9 cellular contexts compared by ENCODE assay signal in the genomic region with DNA sequence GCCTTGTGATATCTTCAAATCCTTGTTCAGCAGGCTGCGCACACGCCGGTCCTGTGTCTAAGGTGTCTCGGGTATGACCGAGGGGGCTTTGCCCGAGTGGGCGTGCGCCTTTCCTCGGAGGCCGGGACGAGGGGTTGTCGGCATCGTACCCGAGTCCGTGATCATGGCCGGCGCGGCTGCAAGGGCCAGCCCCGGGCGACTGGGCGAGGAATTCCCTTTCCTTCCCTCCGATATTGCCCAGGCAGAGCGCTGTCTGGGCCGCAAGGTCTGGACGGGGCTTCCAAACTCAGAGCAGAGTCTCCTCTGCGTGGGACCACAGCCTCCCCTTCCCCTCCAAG. TPM values are rescaled to one million over a fixed set of nuclear protein-coding genes. Genes with fewer than 3 reads are reported as not detected.
A peak's percentile ranks its signal among the peaks of the same experiment; 100 is the strongest.
DNase-seq lines count a peak whose midpoint lies in the region; ATAC-seq and TF ChIP-seq lines count a peak whose summit lies in the region.
"Had no signal": no experiment of that assay in that cellular context is flagged by ENCODE, and none has a peak within 500 bp of the region (broad histone marks: within the 10 kb centered on the region; RNA-seq: fewer than 3 reads in every experiment).

No MANE protein-coding gene starts in this region.

- H3K36me3 ChIP-seq in SK-N-SH (replicated peaks in 1 of 2; ENCODE audit: control insufficient read depth in 1 of 2, insufficient read depth in 2 of 2, low read length in 1 of 2), result no peaks in the 10 kb centered on the region
- no peaks in the 10 kb centered on the region for H3K36me3 ChIP-seq in OCI-LY7 (ENCODE audit: insufficient read depth, low read length)

- peak overlapping the region; percentile 98; the same call in 1 of the 2 replicates for H2AFZ ChIP-seq in SK-N-SH (ENCODE audit: low read depth)
- H2AFZ ChIP-seq in OCI-LY7 (ENCODE audit: low read length), result no peak overlapping the region; the same call in 1 of the 2 replicates

- H3K4me1 ChIP-seq in SK-N-SH (ENCODE audit: control insufficient read depth in 1 of 2, insufficient read depth in 2 of 2, low read depth in 1 of 2, low read length in 1 of 2) (peaks cover 5 to 26% of the 10 kb centered on the region in 2 experiments; a peak in 1 of 4 replicates), OCI-LY7 (ENCODE audit: insufficient read depth, low read length, poor library complexity, severe bottlenecking) (peaks cover 12% of the 10 kb centered on the region)

- 98% methylated on average over 24 of the region's 26 CpGs for whole genome bisulfite sequencing in SK-N-SH (ENCODE audit: low lambda C conversion rate)

- POLR2A ChIA-PET in SK-N-SH (lab: Yijun Ruan, JAX), result no interaction called here
- POLR2A ChIA-PET in OCI-LY7 (lab: Charles Lee), result no interaction called here

- no peak for DNase-seq in SK-N-SH
- DNase-seq in activated T-helper 2 cell treated with anti-CD3 and anti-CD28 coated beads, Interferon-gamma antibody, Interleukin-2, Interleukin-4, amounts not matched to agents 10 μg/mL and 5 μg/mL and 100 μg/mL, durations not matched to agents 14 hours and 24 hours and 36 hours (ENCODE audit: low spot score), result no peak
- DNase-seq in immature natural killer cell, result no peak
- DNase-seq in stimulated activated effector memory CD8-positive, alpha-beta T cell treated with anti-CD3 and anti-CD28 coated beads, Interleukin-12 subunit alpha, Interleukin-12 subunit beta, amount 100 ng/mL, for 72 hours (ENCODE audit: low spot score in 2 of 2), result no peak
- DNase-seq in OCI-LY7 (ENCODE audit: low spot score), result no peak
- DNase-seq in DMS79 treated with DMSO at 0.1 percent for 48 hours (lab: John Stamatoyannopoulos, UW), result no peak

- TF ChIP-seq RAD21 in SK-N-SH (IDR thresholded peaks at IDR 0.05; ENCODE audit: low read length), result no peak

- H3K27ac Mint-ChIP-seq in activated T-helper 2 cell treated with anti-CD3 and anti-CD28 coated beads, Interferon-gamma antibody, Interleukin-2, Interleukin-4, amounts not matched to agents 10 μg/mL and 5 μg/mL and 100 μg/mL, durations not matched to agents 14 hours and 24 hours and 36 hours, result no peak overlapping the region
- H3K27ac Mint-ChIP-seq in immature natural killer cell, result no peak overlapping the region
- no peak overlapping the region for H3K27ac Mint-ChIP-seq in stimulated activated effector memory CD8-positive, alpha-beta T cell treated with anti-CD3 and anti-CD28 coated beads, Interleukin-12 subunit alpha, Interleukin-12 subunit beta, amount 100 ng/mL, for 72 hours

- no peaks in the 10 kb centered on the region for H4K20me1 ChIP-seq in SK-N-SH (ENCODE audit: insufficient read depth)
- no peaks in the 10 kb centered on the region for H4K20me1 ChIP-seq in OCI-LY7 (ENCODE audit: insufficient read depth, low read length)

- peaks cover 13% of the 10 kb centered on the region for H3K36me3 Mint-ChIP-seq in activated T-helper 2 cell treated with anti-CD3 and anti-CD28 coated beads, Interferon-gamma antibody, Interleukin-2, Interleukin-4, amounts not matched to agents 10 μg/mL and 5 μg/mL and 100 μg/mL, durations not matched to agents 14 hours and 24 hours and 36 hours (ENCODE audit: low read depth)
- peaks cover 4 to 8% (median 4%) of the 10 kb centered on the region in 3 donors for H3K36me3 Mint-ChIP-seq in immature natural killer cell
- no peaks in the 10 kb centered on the region for H3K36me3 Mint-ChIP-seq in stimulated activated effector memory CD8-positive, alpha-beta T cell treated with anti-CD3 and anti-CD28 coated beads, Interleukin-12 subunit alpha, Interleukin-12 subunit beta, amount 100 ng/mL, for 72 hours

- H3K79me2 ChIP-seq in SK-N-SH (ENCODE audit: insufficient read depth) (peaks cover 22% of the 10 kb centered on the region; the same call in 1 of the 2 replicates), OCI-LY7 (ENCODE audit: insufficient read depth, low read depth, low read length) (no peaks in the 10 kb centered on the region)

- intact Hi-C loops in activated T-helper 2 cell treated with anti-CD3 and anti-CD28 coated beads, Interferon-gamma antibody, Interleukin-2, Interleukin-4, amounts not matched to agents 10 μg/mL and 5 μg/mL and 100 μg/mL, durations not matched to agents 14 hours and 24 hours and 36 hours (cut with micrococcal nuclease), result loop anchor here (1.0 to 10.0 kb wide), 3 partner anchors 57 to 689 kb away; a partner anchor contains a TSS
- intact Hi-C loops in OCI-LY7 (cut with micrococcal nuclease; ENCODE audit: unreplicated experiment), result loop anchor here (5.0 kb wide), 1 partner anchor 91 kb away; no protein-coding TSS in a partner anchor

- no peaks in the 10 kb centered on the region for H3K27me3 Mint-ChIP-seq in activated T-helper 2 cell treated with anti-CD3 and anti-CD28 coated beads, Interferon-gamma antibody, Interleukin-2, Interleukin-4, amounts not matched to agents 10 μg/mL and 5 μg/mL and 100 μg/mL, durations not matched to agents 14 hours and 24 hours and 36 hours (ENCODE audit: low read depth)
- peaks cover 3 to 10% (median 8%) of the 10 kb centered on the region in 3 donors for H3K27me3 Mint-ChIP-seq in immature natural killer cell (ENCODE audit: low read depth in 3 of 3)

- H3K9ac ChIP-seq in SK-N-SH, result no peak overlapping the region

- no peaks in the 10 kb centered on the region for H3K27me3 ChIP-seq in SK-N-SH (ENCODE audit: insufficient read depth)

- no peak for TF ChIP-seq EP300 in SK-N-SH (IDR thresholded peaks at IDR 0.05; ENCODE audit: borderline replicate concordance in 1 of 2, low read depth in 1 of 2, low read length in 1 of 2)

- H3K9me2 ChIP-seq in SK-N-SH (no peaks in the 10 kb centered on the region), OCI-LY7 (ENCODE audit: insufficient read depth, low read length) (no peaks in the 10 kb centered on the region)

- H3K9me3 ChIP-seq in SK-N-SH (peaks cover 17% of the 10 kb centered on the region; the same call in 1 of the 2 replicates), OCI-LY7 (ENCODE audit: low read length) (peaks cover 19% of the 10 kb centered on the region)

- H3K4me2 ChIP-seq in SK-N-SH, result no peak overlapping the region
- no peak overlapping the region for H3K4me2 ChIP-seq in OCI-LY7 (ENCODE audit: low read length)

- H3K27ac ChIP-seq in SK-N-SH (ENCODE audit: low read depth in 2 of 2, low read length in 1 of 2), result no peak overlapping the region
- H3K27ac ChIP-seq in OCI-LY7 (ENCODE audit: low read depth, low read length, poor library complexity, severe bottlenecking), result no peak overlapping the region
- H3K27ac ChIP-seq: 22Rv1 had no signal

- H3K9me3 Mint-ChIP-seq in activated T-helper 2 cell treated with anti-CD3 and anti-CD28 coated beads, Interferon-gamma antibody, Interleukin-2, Interleukin-4, amounts not matched to agents 10 μg/mL and 5 μg/mL and 100 μg/mL, durations not matched to agents 14 hours and 24 hours and 36 hours, result peaks cover 28% of the 10 kb centered on the region
- peaks cover 11 to 25% (median 17%) of the 10 kb centered on the region in 6 donors for H3K9me3 Mint-ChIP-seq in immature natural killer cell
- H3K9me3 Mint-ChIP-seq in stimulated activated effector memory CD8-positive, alpha-beta T cell treated with anti-CD3 and anti-CD28 coated beads, Interleukin-12 subunit alpha, Interleukin-12 subunit beta, amount 100 ng/mL, for 72 hours, result peaks cover 11% of the 10 kb centered on the region

- H3K4me3 Mint-ChIP-seq in activated T-helper 2 cell treated with anti-CD3 and anti-CD28 coated beads, Interferon-gamma antibody, Interleukin-2, Interleukin-4, amounts not matched to agents 10 μg/mL and 5 μg/mL and 100 μg/mL, durations not matched to agents 14 hours and 24 hours and 36 hours (ENCODE audit: low read depth), result peak overlapping the region; percentile 33
- H3K4me3 Mint-ChIP-seq in immature natural killer cell, result peak overlapping the region; percentile 67 to 81 (median 79)
- peak overlapping the region; percentile 85 for H3K4me3 Mint-ChIP-seq in stimulated activated effector memory CD8-positive, alpha-beta T cell treated with anti-CD3 and anti-CD28 coated beads, Interleukin-12 subunit alpha, Interleukin-12 subunit beta, amount 100 ng/mL, for 72 hours

- no TSS peak for BruUV-seq in OCI-LY7 (replicated peaks; lab: Mats Ljungman, UMichigan)

- TF ChIP-seq CTCF in SK-N-SH (IDR thresholded peaks at IDR 0.05) (no peak), OCI-LY7 (conservative IDR thresholded peaks at IDR 0.05; ENCODE audit: low read length) (no peak)

- CTCF ChIA-PET in SK-N-SH (lab: Yijun Ruan, JAX) (interaction anchor here (1.1 to 2.4 kb wide), 3 partner anchors 21 to 29 kb away, joined by 3 to 15 read pairs (median 5); no protein-coding TSS in a partner anchor), OCI-LY7 (lab: Charles Lee; ENCODE audit: unreplicated experiment) (no interaction called here)

- H3K4me3 ChIP-seq in SK-N-SH (ENCODE audit: low read depth in 2 of 2, low read length in 1 of 2) (no peak overlapping the region), OCI-LY7 (ENCODE audit: low read depth, low read length, poor library complexity, severe bottlenecking) (no peak overlapping the region)

- peaks cover 12% of the 10 kb centered on the region for H3K4me1 Mint-ChIP-seq in activated T-helper 2 cell treated with anti-CD3 and anti-CD28 coated beads, Interferon-gamma antibody, Interleukin-2, Interleukin-4, amounts not matched to agents 10 μg/mL and 5 μg/mL and 100 μg/mL, durations not matched to agents 14 hours and 24 hours and 36 hours (ENCODE audit: low read depth)
- peaks cover 19% of the 10 kb centered on the region in 2 donors for H3K4me1 Mint-ChIP-seq in immature natural killer cell
- H3K4me1 Mint-ChIP-seq in stimulated activated effector memory CD8-positive, alpha-beta T cell treated with anti-CD3 and anti-CD28 coated beads, Interleukin-12 subunit alpha, Interleukin-12 subunit beta, amount 100 ng/mL, for 72 hours, result peaks cover 30% of the 10 kb centered on the region

- ATAC-seq in SK-N-SH treated with all-trans-retinoic acid at 6 μM for 48 hours (no peak), HG03520 (IDR thresholded peaks at IDR 0.05; ENCODE audit: unreplicated experiment) (no peak)
- no peak for ATAC-seq in stimulated activated effector memory CD8-positive, alpha-beta T cell treated with anti-CD3 and anti-CD28 coated beads, Interleukin-12 subunit alpha, Interleukin-12 subunit beta, amount 100 ng/mL, for 72 hours

- peaks cover 5% of the 10 kb centered on the region for H3F3A ChIP-seq in SK-N-SH (replicated peaks; ENCODE audit: insufficient read depth)

TF ChIP-seq in SK-N-SH treated with all-trans-retinoic acid at 6 μM for 48 hours, 23 proteins besides CTCF, POLR2A, EP300 and RAD21:
- no peak for TF ChIP-seq ZNF8 (CRISPR knock-in tag; IDR thresholded peaks at IDR 0.05)

RNA-seq across cellular contexts. Expression of a gene that starts 59.7 kb away (rescaled TPM):
- polyA plus RNA-seq in SK-N-SH (2012; rRNA removed), result 2.6 and 4.1 TPM in 2 replicates
- 2.1 and 3.1 TPM in 2 replicates for polyA plus RNA-seq in SK-N-SH (2012; cell fraction: cytosol; rRNA removed)
- polyA plus RNA-seq in SK-N-SH (2012; cell fraction: nucleus; rRNA removed), result 10.0 and 12.6 TPM in 2 replicates
- not detected in 2 replicates for total RNA-seq in activated T-helper 2 cell treated with anti-CD3 and anti-CD28 coated beads, Interferon-gamma antibody, Interleukin-2, Interleukin-4, amounts not matched to agents 10 μg/mL and 5 μg/mL and 100 μg/mL, durations not matched to agents 14 hours and 24 hours and 36 hours
- polyA plus RNA-seq in immature natural killer cell, result 1 to 10 TPM in 2 of 3 donors, not detected in 1; 1.5 to 2.3 TPM
- total RNA-seq in OCI-LY7 (2014; rRNA removed; shearing (Covaris generic)), result 0.22 TPM in 1 of 2 replicates, not detected in the other
- total RNA-seq in OCI-LY7 (2022), result 0.40 TPM in 1 of 2 replicates, not detected in the other

Comparison
In these comparisons a context has a peak if more than half of its experiments do, and no peak if none do; other contexts are left out.
1. H3K4me3 Mint-ChIP-seq: peak in every context shown above with its lines; median percentile 85 in stimulated activated effector memory CD8-positive, alpha-beta T cell treated with anti-CD3 and anti-CD28 coated beads, Interleukin-12 subunit alpha, Interleukin-12 subunit beta, amount 100 ng/mL, for 72 hours; 79 in immature natural killer cell; 33 in activated T-helper 2 cell treated with anti-CD3 and anti-CD28 coated beads, Interferon-gamma antibody, Interleukin-2, Interleukin-4, amounts not matched to agents 10 μg/mL and 5 μg/mL and 100 μg/mL, durations not matched to agents 14 hours and 24 hours and 36 hours.